10 cellular contexts compared by ENCODE assay signal in the genomic region with DNA sequence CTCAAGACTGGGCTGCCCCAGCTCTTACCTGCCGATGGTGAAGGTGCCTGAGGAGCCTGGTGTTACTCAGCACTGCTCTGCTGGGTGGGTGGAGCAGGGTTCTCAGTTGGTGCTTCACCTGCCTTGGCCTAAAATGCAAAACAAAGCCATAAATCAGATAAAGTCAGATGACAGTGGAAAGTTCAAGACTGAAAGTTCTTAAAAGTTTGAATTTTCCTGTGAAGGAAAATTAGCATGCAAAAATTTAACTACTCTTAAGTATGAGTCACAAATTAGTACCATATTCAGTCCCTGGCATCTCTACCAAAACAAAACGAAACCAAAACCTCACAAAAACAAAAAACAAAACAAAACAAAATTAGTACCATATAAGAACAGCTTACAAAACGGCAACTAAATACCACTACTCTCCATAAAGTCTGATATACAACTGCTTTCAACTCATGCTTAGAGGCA. TPM values are rescaled to one million over a fixed set of nuclear protein-coding genes. Genes with fewer than 3 reads are reported as not detected.
DNase-seq lines count a peak whose midpoint lies in the region; ATAC-seq, FAIRE-seq and TF ChIP-seq lines count a peak whose summit lies in the region.
"Had no signal": no experiment of that assay in that cellular context is flagged by ENCODE, and none has a peak within 500 bp of the region (broad histone marks: within the 10 kb centered on the region; RNA-seq: fewer than 3 reads in every experiment).

No MANE protein-coding gene starts in this region.

- no peak for TF ChIP-seq CTCF in lower leg skin (IDR thresholded peaks at IDR 0.05)

- H3K4me3 ChIP-seq in urinary bladder (ENCODE audit: low read depth, low read length) (no peak overlapping the region), lower leg skin (ENCODE audit: low read depth, poor library complexity, severe bottlenecking) (no peak overlapping the region)
- H3K4me3 ChIP-seq: Peyer's patch had no signal

- peak; percentile 80 for FAIRE-seq in endometrium (lab: Jason Lieb, UNC)

- intact Hi-C loops in lower leg skin (cut with DNase I; ENCODE audit: low total_unique reads), result no loop called here

- ATAC-seq in GM18519 (IDR thresholded peaks at IDR 0.05; ENCODE audit: low FRiP score, unreplicated experiment), result no peak
- ATAC-seq: left colon had no signal

- peaks cover 7% of the 10 kb centered on the region for H3K36me3 ChIP-seq in urinary bladder (ENCODE audit: insufficient read depth)

- WGBS in urinary bladder, result 67% methylated on average over 3 of the region's 3 CpGs
- 32 to 41% methylated on average over 3 of the region's 3 CpGs for WGBS in lower leg skin, 2 donors

- TF ChIP-seq POLR2A in lower leg skin (IDR thresholded peaks at IDR 0.05), result no peak

- H3K4me1 ChIP-seq in urinary bladder (ENCODE audit: insufficient read depth), result no peaks in the 10 kb centered on the region
- H3K4me1 ChIP-seq: Peyer's patch had no signal

- peak overlapping the region; percentile 66 for H3K27ac ChIP-seq in urinary bladder (ENCODE audit: low read depth)
- H3K27ac ChIP-seq: Peyer's patch had no signal

- peak; percentile 50 for DNase-seq in activated naive CD4-positive, alpha-beta T cell treated with Interleukin-2 at 50 U/mL for 16 hours
- no peak for DNase-seq in activated naive CD4-positive, alpha-beta T cell (lab: John Stamatoyannopoulos, UW)
- DNase-seq in M059J (ENCODE audit: low read depth) (peak; percentile 27), NCI-H2196 treated with DMSO at 0.1 percent for 48 hours (lab: John Stamatoyannopoulos, UW; ENCODE audit: unreplicated experiment) (no peak), lower leg skin (ENCODE audit: low spot score in 2 of 2) (no peak)
- DNase-seq: left colon, Peyer's patch had no signal

RNA-seq across cellular contexts. Expression of gene YBX3, which starts 21.9 kb away (rescaled TPM):
- total RNA-seq in M059J (2014; rRNA removed; shearing (Covaris generic)), result 44.7 and 46.6 TPM in 2 replicates
- total RNA-seq in urinary bladder, result 100.0 TPM
- polyA plus RNA-seq in urinary bladder, result 523 TPM
- total RNA-seq in lower leg skin, result 100 to 1,000 TPM; 544 to 987 (median 637) TPM

RNA-seq across cellular contexts. Expression of gene STYK1, which starts 27.4 kb away (rescaled TPM):
- 1.6 and 5.9 TPM in 2 replicates for total RNA-seq in M059J (2014; rRNA removed; shearing (Covaris generic))
- total RNA-seq in urinary bladder (5.0 TPM), lower leg skin (1 to 10 TPM; 2.0 to 2.5 (median 2.2) TPM)
- 1.1 TPM for polyA plus RNA-seq in urinary bladder

Comparison
In these comparisons a context has a peak if more than half of its experiments do, and no peak if none do; other contexts are left out.
1. DNase-seq: peak in activated naive CD4-positive, alpha-beta T cell treated with Interleukin-2 at 50 U/mL for 16 hours (single experiment) and M059J (single experiment); none in activated naive CD4-positive, alpha-beta T cell (0 of 4), NCI-H2196 treated with DMSO at 0.1 percent for 48 hours (single experiment) and lower leg skin (0 of 2).